Comparison of ENCODE assay signal across 9 cellular contexts in the genomic region with DNA sequence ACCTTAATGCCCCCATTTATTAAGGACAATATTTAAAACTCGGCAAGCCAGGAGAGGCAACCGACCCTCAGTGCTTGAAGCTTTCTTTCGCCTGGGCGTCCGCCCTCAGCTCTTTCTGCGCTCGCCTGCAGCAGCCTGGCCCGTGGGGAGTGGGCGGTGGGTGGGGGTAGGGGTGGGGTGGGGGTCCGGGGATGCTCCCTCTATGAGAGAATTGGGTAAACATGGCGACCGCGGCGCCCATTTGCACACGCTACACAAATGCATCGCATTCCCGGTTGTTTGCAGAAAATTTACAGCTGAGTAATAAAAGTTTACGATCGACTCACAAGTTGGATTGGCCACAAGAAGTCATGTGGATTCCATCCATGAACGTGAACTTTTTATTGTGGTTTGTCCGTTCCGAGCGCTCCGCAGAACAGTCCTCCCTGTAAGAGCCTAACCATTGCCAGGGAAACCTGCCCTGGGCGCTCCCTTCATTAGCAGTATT. TPM values are rescaled to one million over a fixed set of nuclear protein-coding genes. Genes with fewer than 3 reads are reported as not detected.
DNase-seq lines count a peak whose midpoint lies in the region; ATAC-seq and TF ChIP-seq lines count a peak whose summit lies in the region.
"Had no signal": no experiment of that assay in that cellular context is flagged by ENCODE, and none has a peak within 500 bp of the region (broad histone marks: within the 10 kb centered on the region; RNA-seq: fewer than 3 reads in every experiment).

No MANE protein-coding gene starts in this region.

- TF ChIP-seq CTCF in WERI-Rb-1 (IDR thresholded peaks at IDR 0.05; ENCODE audit: low read depth, low read length) (no peak), endothelial cell (IDR thresholded peaks at IDR 0.05; ENCODE audit: unreplicated experiment) (no peak)

- H3K4me3 Mint-ChIP-seq in natural killer cell treated with Interleukin-12 subunit alpha and Interleukin-12 subunit beta and Interleukin-15 and Interleukin-18, amount 100 ng/mL, for 72 hours, result peak overlapping the region; percentile 20
- no peak overlapping the region for H3K4me3 Mint-ChIP-seq in endothelial cell (ENCODE audit: unreplicated experiment)

- H3K9me3 Mint-ChIP-seq in natural killer cell treated with Interleukin-12 subunit alpha and Interleukin-12 subunit beta and Interleukin-15 and Interleukin-18, amount 100 ng/mL, for 72 hours, result no peaks in the 10 kb centered on the region
- H3K9me3 Mint-ChIP-seq in endothelial cell (ENCODE audit: unreplicated experiment), result no peaks in the 10 kb centered on the region

- H3K9me3 ChIP-seq in WERI-Rb-1 (ENCODE audit: severe bottlenecking), result no peaks in the 10 kb centered on the region

- peak overlapping the region; percentile 97 for H3K27ac ChIP-seq in WERI-Rb-1
- H3K27ac ChIP-seq: cardiac muscle cell had no signal

- H3K4me3 ChIP-seq in WERI-Rb-1 (ENCODE audit: low read depth, low read length), result peak overlapping the region; percentile 73

- H3K27me3 Mint-ChIP-seq in natural killer cell treated with Interleukin-12 subunit alpha and Interleukin-12 subunit beta and Interleukin-15 and Interleukin-18, amount 100 ng/mL, for 72 hours, result peaks cover 40 to 49% of the 10 kb centered on the region in 2 donors
- peaks cover 34% of the 10 kb centered on the region for H3K27me3 Mint-ChIP-seq in endothelial cell (ENCODE audit: unreplicated experiment)

- peaks cover 22 to 23% of the 10 kb centered on the region in 2 donors for H3K4me1 Mint-ChIP-seq in natural killer cell treated with Interleukin-12 subunit alpha and Interleukin-12 subunit beta and Interleukin-15 and Interleukin-18, amount 100 ng/mL, for 72 hours (ENCODE audit: low read depth in 2 of 2)
- H3K4me1 Mint-ChIP-seq in endothelial cell (ENCODE audit: unreplicated experiment), result peaks cover 17% of the 10 kb centered on the region

- in situ Hi-C loops in Caki2 (cut with HindIII; ENCODE audit: low pct_unique_long_range_greater_than_20kb, low sequenced_read_pairs), result loop anchor here (25.0 kb wide), 1 partner anchor 196 kb away; no protein-coding TSS in a partner anchor

- no peaks in the 10 kb centered on the region; the same call in 1 of the 2 replicates for H3K36me3 ChIP-seq in WERI-Rb-1
- H3K36me3 ChIP-seq: cardiac muscle cell had no signal

- no peak for ATAC-seq in natural killer cell treated with Interleukin-12 subunit alpha and Interleukin-12 subunit beta and Interleukin-15 and Interleukin-18, amount 100 ng/mL, for 72 hours
- ATAC-seq in GM21825 (IDR thresholded peaks at IDR 0.05; ENCODE audit: unreplicated experiment), result no peak

- peak; percentile 70 for DNase-seq in Caki2 (ENCODE audit: low read depth)
- DNase-seq in M059J (ENCODE audit: low read depth), result peak; percentile 92
- no peak for DNase-seq in WERI-Rb-1
- no peak for DNase-seq in natural killer cell treated with Interleukin-12 subunit alpha and Interleukin-12 subunit beta and Interleukin-15 and Interleukin-18, amount 100 ng/mL, for 72 hours (ENCODE audit: low spot score)
- no peak for DNase-seq in NAMALWA (ENCODE audit: low spot score)
- DNase-seq in endothelial cell (ENCODE audit: low spot score), result no peak
- DNase-seq in mesenteric fat pad (ENCODE audit: low spot score), result no peak

- no peaks in the 10 kb centered on the region for H3K36me3 Mint-ChIP-seq in natural killer cell treated with Interleukin-12 subunit alpha and Interleukin-12 subunit beta and Interleukin-15 and Interleukin-18, amount 100 ng/mL, for 72 hours
- H3K36me3 Mint-ChIP-seq in endothelial cell (ENCODE audit: low read depth, unreplicated experiment), result no peaks in the 10 kb centered on the region

- no peak overlapping the region for H3K27ac Mint-ChIP-seq in natural killer cell treated with Interleukin-12 subunit alpha and Interleukin-12 subunit beta and Interleukin-15 and Interleukin-18, amount 100 ng/mL, for 72 hours
- H3K27ac Mint-ChIP-seq in endothelial cell (ENCODE audit: unreplicated experiment), result no peak overlapping the region

- H3K27me3 ChIP-seq in WERI-Rb-1 (ENCODE audit: insufficient read depth, low read depth, severe bottlenecking), result no peaks in the 10 kb centered on the region

RNA-seq across cellular contexts. Expression of a gene that starts 7.7 kb away (rescaled TPM):
- total RNA-seq in Caki2 (2014; rRNA removed; shearing (Covaris generic); ENCODE audit: low replicate concordance), result not detected in 2 replicates
- 0.84 and 1.2 TPM in 2 replicates for total RNA-seq in M059J (2014; rRNA removed; shearing (Covaris generic))
- not detected for total RNA-seq in natural killer cell treated with Interleukin-12 subunit alpha and Interleukin-12 subunit beta and Interleukin-15 and Interleukin-18, amount 100 ng/mL, for 72 hours
- total RNA-seq in endothelial cell (ENCODE audit: unreplicated experiment) (not detected), mesenteric fat pad (0.35 TPM)

RNA-seq across cellular contexts. Expression of a gene that starts 11.7 kb away (rescaled TPM):
- 0.68 TPM in 1 of 2 replicates, not detected in the other for total RNA-seq in Caki2 (2014; rRNA removed; shearing (Covaris generic); ENCODE audit: low replicate concordance)
- total RNA-seq in M059J (2014; rRNA removed; shearing (Covaris generic)), result 2.5 and 5.2 TPM in 2 replicates
- not detected for total RNA-seq in natural killer cell treated with Interleukin-12 subunit alpha and Interleukin-12 subunit beta and Interleukin-15 and Interleukin-18, amount 100 ng/mL, for 72 hours
- total RNA-seq in endothelial cell (ENCODE audit: unreplicated experiment) (0.21 TPM), mesenteric fat pad (0.74 TPM)
- total RNA-seq: cardiac muscle cell had no signal

RNA-seq across cellular contexts. Expression of a gene that starts 16.3 kb away (rescaled TPM):
- not detected in 2 replicates for total RNA-seq in Caki2 (2014; rRNA removed; shearing (Covaris generic); ENCODE audit: low replicate concordance)
- total RNA-seq in M059J (2014; rRNA removed; shearing (Covaris generic)), result 0.25 TPM in 1 of 2 replicates, not detected in the other
- not detected for total RNA-seq in natural killer cell treated with Interleukin-12 subunit alpha and Interleukin-12 subunit beta and Interleukin-15 and Interleukin-18, amount 100 ng/mL, for 72 hours
- total RNA-seq in endothelial cell (ENCODE audit: unreplicated experiment), result not detected
- total RNA-seq in mesenteric fat pad, result 0.55 TPM
- total RNA-seq: cardiac muscle cell had no signal

RNA-seq across cellular contexts. Expression of a gene that starts 16.6 kb away (rescaled TPM):
- total RNA-seq in Caki2 (2014; rRNA removed; shearing (Covaris generic); ENCODE audit: low replicate concordance), result 1.4 and 2.4 TPM in 2 replicates
- total RNA-seq in M059J (2014; rRNA removed; shearing (Covaris generic)), result 4.9 and 5.7 TPM in 2 replicates
- not detected for total RNA-seq in natural killer cell treated with Interleukin-12 subunit alpha and Interleukin-12 subunit beta and Interleukin-15 and Interleukin-18, amount 100 ng/mL, for 72 hours
- total RNA-seq in endothelial cell (ENCODE audit: unreplicated experiment) (0.28 TPM), mesenteric fat pad (0.42 TPM)
- total RNA-seq: cardiac muscle cell had no signal

RNA-seq across cellular contexts. Expression of a gene that starts 31.6 kb away (rescaled TPM):
- 6.5 and 38.1 TPM in 2 replicates for total RNA-seq in Caki2 (2014; rRNA removed; shearing (Covaris generic); ENCODE audit: low replicate concordance)
- total RNA-seq in M059J (2014; rRNA removed; shearing (Covaris generic)), result 15.0 and 15.3 TPM in 2 replicates
- not detected for total RNA-seq in natural killer cell treated with Interleukin-12 subunit alpha and Interleukin-12 subunit beta and Interleukin-15 and Interleukin-18, amount 100 ng/mL, for 72 hours
- 1.9 TPM for total RNA-seq in endothelial cell (ENCODE audit: unreplicated experiment)
- 0.16 TPM for total RNA-seq in mesenteric fat pad
- total RNA-seq: cardiac muscle cell had no signal

Comparison
In these comparisons a context has a peak if more than half of its experiments do, and no peak if none do; other contexts are left out.
1. DNase-seq: peak in Caki2 (single experiment) and M059J (single experiment); none in WERI-Rb-1 (single experiment), natural killer cell treated with Interleukin-12 subunit alpha and Interleukin-12 subunit beta and Interleukin-15 and Interleukin-18, amount 100 ng/mL, for 72 hours (single experiment), NAMALWA (single experiment), endothelial cell (single experiment) and mesenteric fat pad (single experiment).